ENCODE assay signal across 1 cellular context in genomic region chr2:170969872-170970271, GRCh38.
TF ChIP-seq lines count a peak whose summit lies in the region.

No MANE protein-coding gene starts in this region.

TF ChIP-seq in GM23338, 12 proteins besides CTCF, POLR2A, EP300 and RAD21:
- TF ChIP-seq REST (IDR thresholded peaks at IDR 0.05; ENCODE audit: unreplicated experiment) (no peak), ZNF114 (CRISPR knock-in tag; IDR thresholded peaks at IDR 0.05) (no peak), STAT1 (IDR thresholded peaks at IDR 0.05; ENCODE audit: unreplicated experiment) (no peak), ETS1 (IDR thresholded peaks at IDR 0.05) (no peak), ZNF462 (CRISPR knock-in tag; IDR thresholded peaks at IDR 0.05) (no peak), NANOG (IDR thresholded peaks at IDR 0.05; ENCODE audit: borderline replicate concordance) (no peak), EZH2 (IDR thresholded peaks at IDR 0.05; ENCODE audit: low read depth, unreplicated experiment) (no peak), CREB1 (CRISPR knock-in tag; IDR thresholded peaks at IDR 0.05; ENCODE audit: low read depth) (no peak)
